Comparison of ENCODE assay signal across 22 cellular contexts in genomic region chr2:238295144-238296112, GRCh38. TPM values are rescaled to one million over a fixed set of nuclear protein-coding genes. Genes with fewer than 3 reads are reported as not detected.
DNase-seq lines count a peak whose midpoint lies in the region; ATAC-seq and TF ChIP-seq lines count a peak whose summit lies in the region.
"Had no signal": no experiment of that assay in that cellular context is flagged by ENCODE, and none has a peak within 500 bp of the region (broad histone marks: within the 10 kb centered on the region; RNA-seq: fewer than 3 reads in every experiment).

No MANE protein-coding gene starts in this region.

- H3K27ac Mint-ChIP-seq in stimulated activated naive CD8-positive, alpha-beta T cell treated with anti-CD3 and anti-CD28 coated beads, Interleukin-15, Interleukin-2, amounts not matched to agents 100 ng/mL and 50 ng/mL, for 24 hours: peak overlapping the region; percentile 10

- H3K4me3 ChIP-seq in right lobe of liver (no peak overlapping the region), aorta (ENCODE audit: low read length in 2 of 2) (no peak overlapping the region)

- TF ChIP-seq CTCF in right lobe of liver (IDR thresholded peaks at IDR 0.05): no peak

- H3K9me3 ChIP-seq in right lobe of liver: no peaks in the 10 kb centered on the region
- no peaks in the 10 kb centered on the region for H3K9me3 ChIP-seq in aorta (ENCODE audit: control insufficient read depth, low read length)
- H3K9me3 ChIP-seq: SK-N-SH had no signal

- H3K27me3 Mint-ChIP-seq in stimulated activated naive CD8-positive, alpha-beta T cell treated with anti-CD3 and anti-CD28 coated beads, Interleukin-15, Interleukin-2, amounts not matched to agents 100 ng/mL and 50 ng/mL, for 24 hours: peaks cover 9% of the 10 kb centered on the region

- H3K4me3 Mint-ChIP-seq in stimulated activated naive CD8-positive, alpha-beta T cell treated with anti-CD3 and anti-CD28 coated beads, Interleukin-15, Interleukin-2, amounts not matched to agents 100 ng/mL and 50 ng/mL, for 24 hours: no peak overlapping the region

- peaks cover 3% of the 10 kb centered on the region for H3K4me1 Mint-ChIP-seq in stimulated activated naive CD8-positive, alpha-beta T cell treated with anti-CD3 and anti-CD28 coated beads, Interleukin-15, Interleukin-2, amounts not matched to agents 100 ng/mL and 50 ng/mL, for 24 hours (ENCODE audit: low read depth)

- H3K4me1 ChIP-seq in right lobe of liver (peaks cover 0 to 32% (median 17%) of the 10 kb centered on the region in 4 donors), aorta (ENCODE audit: control insufficient read depth in 1 of 2, insufficient read depth in 2 of 2, low read length in 2 of 2) (no peaks in the 10 kb centered on the region)

- no peak for TF ChIP-seq POLR2A in right lobe of liver (IDR thresholded peaks at IDR 0.05)

- H3K27me3 ChIP-seq in right lobe of liver (no peaks in the 10 kb centered on the region), aorta (ENCODE audit: control insufficient read depth in 1 of 2, insufficient read depth in 2 of 2, low read length in 1 of 2) (no peaks in the 10 kb centered on the region)

- no peaks in the 10 kb centered on the region for H3K9me3 Mint-ChIP-seq in stimulated activated naive CD8-positive, alpha-beta T cell treated with anti-CD3 and anti-CD28 coated beads, Interleukin-15, Interleukin-2, amounts not matched to agents 100 ng/mL and 50 ng/mL, for 24 hours

- 75% methylated on average over 3 of the region's 21 CpGs for WGBS in right lobe of liver (ENCODE audit: insufficient coverage, low coverage, low lambda C conversion rate, missing lambda C conversion rate)
- 69 to 75% methylated on average over 20 of the region's 21 CpGs for WGBS in aorta, 2 donors

- intact Hi-C loops in right lobe of liver (cut with DNase I) (no loop called here), posterior vena cava (cut with DNase I) (no loop called here), aorta (cut with DNase I) (no loop called here)

- in situ Hi-C loops in KBM-7 (cut with MboI; ENCODE audit: low pct_unique_long_range_greater_than_20kb, low sequenced_read_pairs): no loop called here

- no peak for ATAC-seq in stimulated activated naive CD8-positive, alpha-beta T cell treated with anti-CD3 and anti-CD28 coated beads, Interleukin-15, Interleukin-2, amounts not matched to agents 100 U/mL and 50 U/mL, for 24 hours
- ATAC-seq in right lobe of liver (no peak), aorta (ENCODE audit: low FRiP score) (no peak), GM19467 (IDR thresholded peaks at IDR 0.05; ENCODE audit: unreplicated experiment) (no peak)
- ATAC-seq: HCT116, PC-3 had no signal

- peak overlapping the region in 2 of 3 donors; percentile 50 to 65 for H3K27ac ChIP-seq in right lobe of liver
- no peak overlapping the region for H3K27ac ChIP-seq in aorta (ENCODE audit: low read depth in 1 of 2, low read length in 2 of 2)

- DNase-seq in stimulated activated naive CD8-positive, alpha-beta T cell treated with anti-CD3 and anti-CD28 coated beads, Interleukin-15, Interleukin-2, amounts not matched to agents 100 U/mL and 50 U/mL, for 24 hours: no peak
- DNase-seq in right lobe of liver: peak in 1 of 3 donors; percentile 40
- peak; percentile 52 for DNase-seq in posterior vena cava (ENCODE audit: low spot score)
- DNase-seq in aorta: peak; percentile 28 to 47
- DNase-seq in NCI-H510A (lab: John Stamatoyannopoulos, UW): no peak
- no peak for DNase-seq in KBM-7
- DNase-seq: 8988T; Calu3; GOT3; Kasumi-1; NCI-H1092 treated with DMSO at 0.1 percent for 48 hours; NCI-H1436 treated with DMSO at 0.1 percent for 48 hours; NCI-H187 treated with DMSO at 0.1 percent for 48 hours; NCI-H2107; NCI-H524 treated with DMSO at 0.1 percent for 48 hours; NCI-H82; NK-92 treated with Interleukin-12 subunit alpha and Interleukin-12 subunit beta, amount 100 ng/mL, for 24 hours; PC-3; SK-N-SH had no signal

- no peaks in the 10 kb centered on the region for H3K36me3 Mint-ChIP-seq in stimulated activated naive CD8-positive, alpha-beta T cell treated with anti-CD3 and anti-CD28 coated beads, Interleukin-15, Interleukin-2, amounts not matched to agents 100 ng/mL and 50 ng/mL, for 24 hours (ENCODE audit: low read depth)

- no peaks in the 10 kb centered on the region for H3K36me3 ChIP-seq in right lobe of liver
- H3K36me3 ChIP-seq in aorta (ENCODE audit: control insufficient read depth in 1 of 2, insufficient read depth in 2 of 2, low read length in 1 of 2): no peaks in the 10 kb centered on the region

RNA-seq across cellular contexts. Expression of gene PER2, which starts 7.0 kb away (rescaled TPM):
- total RNA-seq in right lobe of liver: 10 to 100 TPM in 1 of 6 experiments, 1 to 10 TPM in 5; 4.5 to 12.5 (median 6.1) TPM
- total RNA-seq in posterior vena cava: 10 to 100 TPM; 10.1 to 16.8 TPM
- total RNA-seq in aorta: 10 to 100 TPM; 22.0 to 25.1 TPM
- 1 to 10 TPM; 2.0 to 6.1 TPM for polyA plus RNA-seq in aorta

RNA-seq across cellular contexts. Expression of gene TRAF3IP1, which starts 24.9 kb away (rescaled TPM):
- total RNA-seq in right lobe of liver: 10 to 100 TPM in 2 of 6 experiments, 1 to 10 TPM in 4; 4.6 to 12.0 (median 8.3) TPM
- 10 to 100 TPM; 27.1 to 37.2 TPM for total RNA-seq in posterior vena cava
- total RNA-seq in aorta: 10 to 100 TPM; 21.0 to 21.5 TPM
- polyA plus RNA-seq in aorta: 10 to 100 TPM; 14.4 to 15.8 TPM

RNA-seq across cellular contexts. Expression of gene HES6, which starts 55.6 kb away (rescaled TPM):
- total RNA-seq in right lobe of liver (1 to 10 TPM; 1.7 to 8.3 (median 3.8) TPM), posterior vena cava (1 to 10 TPM; 2.3 to 6.9 TPM), aorta (1 to 10 TPM; 3.3 to 5.2 TPM)
- polyA plus RNA-seq in aorta: 1 to 10 TPM; 3.3 to 9.4 TPM

Comparison
In these comparisons a context has a peak if more than half of its experiments do, and no peak if none do; other contexts are left out.
1. DNase-seq: peak in posterior vena cava (single experiment) and aorta (2 of 2); none in stimulated activated naive CD8-positive, alpha-beta T cell treated with anti-CD3 and anti-CD28 coated beads, Interleukin-15, Interleukin-2, amounts not matched to agents 100 U/mL and 50 U/mL, for 24 hours (single experiment), NCI-H510A (single experiment) and KBM-7 (single experiment).
2. H3K27ac ChIP-seq: peak in right lobe of liver (2 of 3); none in aorta (0 of 2).